In the genomic region with DNA sequence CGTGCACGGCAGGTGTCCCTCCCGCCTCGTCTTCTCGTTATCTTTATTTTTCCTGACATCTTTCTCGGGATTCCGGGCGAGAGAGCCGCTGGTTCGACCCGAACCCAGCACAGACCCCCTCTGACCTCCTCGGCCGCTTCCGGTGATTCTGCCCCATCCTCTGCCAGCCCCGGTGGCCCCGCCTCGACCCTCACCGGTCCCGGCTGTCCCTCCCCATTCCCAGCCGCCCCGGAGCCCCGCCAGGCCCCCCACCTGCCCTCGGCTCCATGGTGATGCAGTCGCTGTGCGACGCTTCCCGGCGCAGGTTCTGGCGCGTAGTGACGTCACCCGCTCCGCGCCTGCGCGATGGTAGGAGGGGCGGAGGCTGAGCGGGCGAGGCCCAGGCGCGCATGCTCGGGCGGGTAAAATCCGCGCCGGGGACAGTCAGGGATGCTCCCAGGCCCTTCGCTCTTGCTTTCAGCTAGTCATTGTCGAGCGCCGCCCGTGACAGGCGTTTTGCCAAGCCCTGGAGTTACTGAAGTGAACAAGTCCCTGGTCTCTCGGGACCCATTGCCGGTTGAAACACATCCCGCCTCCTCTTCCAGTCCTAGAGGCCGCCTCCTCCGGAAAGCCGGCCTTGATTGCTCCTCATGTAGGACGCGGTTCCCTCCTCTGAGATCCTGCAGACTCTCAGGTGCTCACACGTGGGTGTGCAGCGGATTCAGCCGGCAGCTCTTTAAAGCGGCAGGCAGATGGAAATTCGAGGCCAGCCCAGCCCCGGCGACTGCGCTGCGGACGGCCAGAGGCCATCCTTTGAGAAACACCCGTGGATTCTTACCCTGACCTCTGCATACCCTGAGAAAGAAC, we compare ENCODE assay signal across 8 cellular contexts. TPM values are rescaled to one million over a fixed set of nuclear protein-coding genes. Genes with fewer than 3 reads are reported as not detected.
A peak's percentile ranks its signal among the peaks of the same experiment; 100 is the strongest.
DNase-seq lines count a peak whose midpoint lies in the region; ATAC-seq and TF ChIP-seq lines count a peak whose summit lies in the region.

TSS of gene MTHFSD (minus strand) at position 319 of the 846 bp plus-strand sequence. CDS start at position 268, 51 bp downstream.

- no peak for TF ChIP-seq CTCF in AG10803 (conservative IDR thresholded peaks at IDR 0.05; ENCODE audit: low read length)
- TF ChIP-seq CTCF in kidney epithelial cell (IDR thresholded peaks at IDR 0.05; ENCODE audit: insufficient read depth, low read length, poor library complexity, severe bottlenecking): no peak

- no peaks in the 10 kb centered on the region for H3K36me3 ChIP-seq in kidney epithelial cell (ENCODE audit: control insufficient read depth, insufficient read depth, low read length)

- no peaks in the 10 kb centered on the region for H3K27me3 ChIP-seq in kidney epithelial cell (ENCODE audit: control insufficient read depth, insufficient read depth, low read length)

- DNase-seq in AG10803 (ENCODE audit: low read depth) (peak; percentile 87), NCI-H460 (ENCODE audit: extremely low read depth, low read depth) (peak; percentile 83), cerebellum (ENCODE audit: low spot score) (peak; percentile 95), kidney epithelial cell (ENCODE audit: low read depth) (peak; percentile 56)
- DNase-seq in activated CD4-positive, alpha-beta T cell treated with anti-CD3 and anti-CD28 coated beads for 1 hour: peak; percentile 97
- peak; percentile 94 for DNase-seq in stimulated activated CD4-positive, alpha-beta T cell treated with anti-CD3 and anti-CD28 coated beads, Interleukin-15, amount 100 ng/mL, for 24 hours

- ATAC-seq in GM19043 (IDR thresholded peaks at IDR 0.05; ENCODE audit: low read depth, unreplicated experiment) (peak; percentile 79), HG03342 (IDR thresholded peaks at IDR 0.05; ENCODE audit: unreplicated experiment) (peak; percentile 85)

- H3K4me3 ChIP-seq in AG10803 (ENCODE audit: low read length) (peak within 1 kb of the TSS; percentile 97), kidney epithelial cell (ENCODE audit: low read depth, low read length) (peak within 1 kb of the TSS; percentile 88)

RNA-seq across cellular contexts. Expression of gene MTHFSD, which starts in this region (rescaled TPM):
- total RNA-seq in NCI-H460 (2014; rRNA removed; shearing (Covaris generic)): 8.5 and 12.0 TPM in 2 replicates
- polyA plus RNA-seq in NCI-H460 (2014; cell fraction: nucleus; rRNA removed): 12.7 and 26.4 TPM in 2 replicates
- total RNA-seq in cerebellum (26.4 TPM), kidney epithelial cell (17.4 and 26.1 TPM in 2 replicates)

Comparison
In these comparisons a context has a peak if more than half of its experiments do, and no peak if none do; other contexts are left out.
1. Peak in every context shown above with its lines: DNase-seq, ATAC-seq and H3K4me3 ChIP-seq.